16 cellular contexts compared by ENCODE assay signal in the genomic region with DNA sequence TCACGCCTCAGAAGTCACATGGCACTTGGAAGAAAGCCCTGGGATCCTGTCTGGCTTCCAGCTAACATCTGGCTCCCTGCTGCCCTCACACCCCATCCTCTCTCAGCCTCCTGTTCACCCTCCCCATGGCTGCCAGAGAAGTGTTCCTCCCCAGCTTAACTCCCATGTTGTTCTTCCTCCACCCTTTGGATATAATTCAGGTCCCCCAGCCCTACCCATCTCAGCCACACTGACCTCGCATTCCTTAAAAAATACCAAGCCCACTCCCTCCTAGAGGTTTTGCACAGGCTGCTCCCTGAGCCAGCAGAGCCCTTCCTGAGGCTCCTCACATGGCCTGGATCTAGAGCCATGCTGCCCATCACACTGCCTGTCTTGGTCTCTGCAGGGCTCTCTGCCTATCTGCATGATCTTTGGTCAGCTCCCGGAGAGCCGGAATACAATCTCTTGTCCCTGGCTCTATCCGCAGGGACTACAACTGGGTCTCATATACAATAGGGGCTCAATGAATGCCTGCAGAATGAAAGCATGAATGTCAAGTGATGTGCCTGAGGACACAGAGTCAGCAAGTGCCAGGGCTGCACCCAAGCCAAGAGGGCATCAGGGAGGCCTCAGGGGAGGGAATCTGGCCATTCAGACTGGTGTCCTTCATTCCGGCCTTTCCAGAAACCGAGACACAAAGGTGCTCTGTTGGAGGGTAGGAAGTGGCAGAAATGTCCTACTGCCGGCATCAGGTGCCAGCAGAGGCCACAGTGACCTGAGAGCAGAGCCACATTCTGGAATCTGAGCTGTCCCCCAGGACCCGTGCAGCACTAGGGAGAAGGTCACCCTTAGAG. TPM values are rescaled to one million over a fixed set of nuclear protein-coding genes. Genes with fewer than 3 reads are reported as not detected.
DNase-seq lines count a peak whose midpoint lies in the region; TF ChIP-seq lines count a peak whose summit lies in the region.
"Had no signal": no experiment of that assay in that cellular context is flagged by ENCODE, and none has a peak within 500 bp of the region (broad histone marks: within the 10 kb centered on the region; RNA-seq: fewer than 3 reads in every experiment).

No MANE protein-coding gene starts in this region.

- peaks cover 6% of the 10 kb centered on the region for H3K27me3 Mint-ChIP-seq in brain
- H3K27me3 Mint-ChIP-seq: CD4-positive, alpha-beta memory T cell; stimulated activated naive CD8-positive, alpha-beta T cell treated with anti-CD3 and anti-CD28 coated beads, Interleukin-15, amount 100 ng/mL, for 72 hours had no signal

- H3K36me3 ChIP-seq in HUES48 (ENCODE audit: control insufficient read depth, insufficient read depth, low read length) = no peaks in the 10 kb centered on the region
- H3K36me3 ChIP-seq in iPS-18a (ENCODE audit: control insufficient read depth, low read depth, low read length) = no peaks in the 10 kb centered on the region

- CTCF ChIA-PET in HEK293T (lab: Yijun Ruan, JAX) = interaction anchor here (1.0 kb wide), 1 partner anchor 127 kb away, joined by 5 read pairs; no protein-coding TSS in a partner anchor

- H3K27ac ChIP-seq in HUES48 (ENCODE audit: low read depth, low read length) (peak overlapping the region; percentile 99), iPS-18a (ENCODE audit: low read length) (peak overlapping the region; percentile 78), substantia nigra (ENCODE audit: low read depth, low read length, poor library complexity, severe bottlenecking) (peak overlapping the region; percentile 81)
- H3K27ac ChIP-seq: epithelial cell of prostate had no signal

- TF ChIP-seq CTCF in brain (conservative IDR thresholded peaks at IDR 0.05) = no peak

- H3K36me3 Mint-ChIP-seq in brain = no peaks in the 10 kb centered on the region

- H3K9me3 ChIP-seq in HUES48 (ENCODE audit: control insufficient read depth, insufficient read depth, low read length) (no peaks in the 10 kb centered on the region), iPS-18a (ENCODE audit: control insufficient read depth, low read depth, low read length) (no peaks in the 10 kb centered on the region)

- H3K9me3 Mint-ChIP-seq in brain = peaks cover 0 to 4% (median 0%) of the 10 kb centered on the region in 5 experiments
- H3K9me3 Mint-ChIP-seq: CD4-positive, alpha-beta memory T cell; stimulated activated naive CD8-positive, alpha-beta T cell treated with anti-CD3 and anti-CD28 coated beads, Interleukin-15, amount 100 ng/mL, for 72 hours had no signal

- POLR2A ChIA-PET in HEK293T (lab: Yijun Ruan, JAX) = no interaction called here

- peak in 30 of 49 donors; percentile 13 to 75 (median 42) for DNase-seq in substantia nigra (lab: John Stamatoyannopoulos, UW)
- no peak for DNase-seq in NOMO-1 treated with dmso at 0.1 percent for 144 hours (lab: John Stamatoyannopoulos, UW; ENCODE audit: unreplicated experiment)
- DNase-seq in HEK293T (ENCODE audit: extremely low spot score) = no peak
- no peak for DNase-seq in stimulated activated CD4-positive, alpha-beta T cell treated with anti-CD3 and anti-CD28 coated beads, Interleukin-1b, Interleukin-23, amount 100 ng/mL, for 48 hours
- DNase-seq in stimulated activated CD4-positive, alpha-beta T cell treated with anti-CD3 and anti-CD28 coated beads, Interleukin-4, amount 100 ng/mL, for 24 hours = no peak
- DNase-seq: activated naive CD4-positive, alpha-beta T cell treated with anti-CD3 and anti-CD28 coated beads, Interleukin-2, amount 50 U/mL, for 16 hours; CD4-positive, alpha-beta memory T cell; cerebellar nuclear complex; NCI-H1048; NCI-H226; stimulated activated CD4-positive, alpha-beta T cell treated with anti-CD3 and anti-CD28 coated beads, Interleukin-4, amount 100 ng/mL, for 4 hours; stimulated activated naive CD8-positive, alpha-beta T cell treated with anti-CD3 and anti-CD28 coated beads, Interleukin-15, amount 100 ng/mL, for 72 hours had no signal

- peak overlapping the region; percentile 70 to 92 (median 83) for H3K27ac Mint-ChIP-seq in brain
- H3K27ac Mint-ChIP-seq: stimulated activated naive CD8-positive, alpha-beta T cell treated with anti-CD3 and anti-CD28 coated beads, Interleukin-15, amount 100 ng/mL, for 72 hours had no signal

- H3K4me3 ChIP-seq in HUES48 (ENCODE audit: low read depth, low read length) (no peak overlapping the region), iPS-18a (ENCODE audit: low read length) (peak overlapping the region; percentile 18)

- H3K27me3 ChIP-seq in HUES48 (ENCODE audit: control insufficient read depth, insufficient read depth, low read length) = peaks cover 3% of the 10 kb centered on the region; the same call in 1 of the 2 replicates
- H3K27me3 ChIP-seq in iPS-18a (ENCODE audit: control insufficient read depth, insufficient read depth, low read length) = no peaks in the 10 kb centered on the region

- peak overlapping the region in 4 of 5 experiments; percentile 23 to 65 (median 39) for H3K4me3 Mint-ChIP-seq in brain
- H3K4me3 Mint-ChIP-seq: CD4-positive, alpha-beta memory T cell; stimulated activated naive CD8-positive, alpha-beta T cell treated with anti-CD3 and anti-CD28 coated beads, Interleukin-15, amount 100 ng/mL, for 72 hours had no signal

- peaks cover 21% of the 10 kb centered on the region for H3K4me1 Mint-ChIP-seq in brain

- H3K9ac ChIP-seq in HUES48 (ENCODE audit: low read depth, low read length) (peak overlapping the region; percentile 33; the same call in 1 of the 2 replicates), iPS-18a (ENCODE audit: low read length) (peak overlapping the region; percentile 43)

- H3K4me1 ChIP-seq in HUES48 (ENCODE audit: control insufficient read depth, insufficient read depth, low read length) (peaks cover 22% of the 10 kb centered on the region), iPS-18a (ENCODE audit: control insufficient read depth, low read depth, low read length) (peaks cover 22% of the 10 kb centered on the region)

TF ChIP-seq in HEK293T, 16 proteins besides CTCF, POLR2A, EP300 and RAD21:
- no peak for TF ChIP-seq FOXM1 (IDR thresholded peaks at IDR 0.05; ENCODE audit: borderline replicate concordance)
- TF ChIP-seq ZNF384 (IDR thresholded peaks at IDR 0.05) = no peak
- TF ChIP-seq, protein P1, sequence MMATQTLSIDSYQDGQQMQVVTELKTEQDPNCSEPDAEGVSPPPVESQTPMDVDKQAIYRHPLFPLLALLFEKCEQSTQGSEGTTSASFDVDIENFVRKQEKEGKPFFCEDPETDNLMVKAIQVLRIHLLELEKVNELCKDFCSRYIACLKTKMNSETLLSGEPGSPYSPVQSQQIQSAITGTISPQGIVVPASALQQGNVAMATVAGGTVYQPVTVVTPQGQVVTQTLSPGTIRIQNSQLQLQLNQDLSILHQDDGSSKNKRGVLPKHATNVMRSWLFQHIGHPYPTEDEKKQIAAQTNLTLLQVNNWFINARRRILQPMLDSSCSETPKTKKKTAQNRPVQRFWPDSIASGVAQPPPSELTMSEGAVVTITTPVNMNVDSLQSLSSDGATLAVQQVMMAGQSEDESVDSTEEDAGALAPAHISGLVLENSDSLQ (IDR thresholded peaks at IDR 0.05) = no peak
- TF ChIP-seq LEF1 (IDR thresholded peaks at IDR 0.05; ENCODE audit: borderline replicate concordance) = no peak
- no peak for TF ChIP-seq BHLHE40 (IDR thresholded peaks at IDR 0.05; ENCODE audit: borderline replicate concordance)
TF ChIP-seq in HEK293T: peak in this region for 0.

RNA-seq across cellular contexts. Expression of a gene that starts 3.8 kb away (rescaled TPM):
- 199 TPM for polyA plus RNA-seq in brain (ENCODE audit: insufficient read depth, low read depth, low replicate concordance)

Comparison
In these comparisons a context has a peak if more than half of its experiments do, and no peak if none do; other contexts are left out.
1. DNase-seq: peak in substantia nigra (30 of 49); none in NOMO-1 treated with dmso at 0.1 percent for 144 hours (single experiment), HEK293T (single experiment), stimulated activated CD4-positive, alpha-beta T cell treated with anti-CD3 and anti-CD28 coated beads, Interleukin-1b, Interleukin-23, amount 100 ng/mL, for 48 hours (single experiment) and stimulated activated CD4-positive, alpha-beta T cell treated with anti-CD3 and anti-CD28 coated beads, Interleukin-4, amount 100 ng/mL, for 24 hours (single experiment).
2. Peak in every context shown above with its lines, with median percentiles within 50 percentile points of each other: H3K27ac ChIP-seq.